In genomic region chr22:23242473-23243001, GRCh38 we compare ENCODE assay signal across 12 cellular contexts.
DNase-seq lines count a peak whose midpoint lies in the region; ATAC-seq and TF ChIP-seq lines count a peak whose summit lies in the region.
"Had no signal": no experiment of that assay in that cellular context is flagged by ENCODE, and none has a peak within 500 bp of the region (broad histone marks: within the 10 kb centered on the region; RNA-seq: fewer than 3 reads in every experiment).

No MANE protein-coding gene starts in this region.

- H3K27ac Mint-ChIP-seq in activated CD4-positive, alpha-beta T cell treated with anti-CD3 and anti-CD28 coated beads, Interleukin-2, amount 10 ng/mL, durations not matched to agents 24 days and 14 days, result peak overlapping the region; percentile 86
- peak overlapping the region; percentile 81 for H3K27ac Mint-ChIP-seq in activated CD8-positive, alpha-beta T cell treated with anti-CD3 and anti-CD28 coated beads for 36 hours
- H3K27ac Mint-ChIP-seq in glutamatergic neuron (ENCODE audit: unreplicated experiment), result peak overlapping the region; percentile 72

- no peak for TF ChIP-seq CTCF in activated CD8-positive, alpha-beta T cell treated with anti-CD3 and anti-CD28 coated beads for 36 hours (IDR thresholded peaks at IDR 0.05)
- TF ChIP-seq CTCF in glutamatergic neuron (IDR thresholded peaks at IDR 0.05; ENCODE audit: partially characterized antibody, unreplicated experiment) (no peak), coronary artery (IDR thresholded peaks at IDR 0.05) (no peak)

- no peaks in the 10 kb centered on the region for H3K9me3 Mint-ChIP-seq in activated CD4-positive, alpha-beta T cell treated with anti-CD3 and anti-CD28 coated beads, Interleukin-2, amount 10 ng/mL, durations not matched to agents 24 days and 14 days
- no peaks in the 10 kb centered on the region for H3K9me3 Mint-ChIP-seq in activated CD8-positive, alpha-beta T cell treated with anti-CD3 and anti-CD28 coated beads for 36 hours
- H3K9me3 Mint-ChIP-seq in glutamatergic neuron (ENCODE audit: unreplicated experiment), result peaks cover 26% of the 10 kb centered on the region

- peak overlapping the region; percentile 66 for H3K4me3 Mint-ChIP-seq in activated CD4-positive, alpha-beta T cell treated with anti-CD3 and anti-CD28 coated beads, Interleukin-2, amount 10 ng/mL, durations not matched to agents 24 days and 14 days
- peak overlapping the region; percentile 65 for H3K4me3 Mint-ChIP-seq in activated CD8-positive, alpha-beta T cell treated with anti-CD3 and anti-CD28 coated beads for 36 hours
- H3K4me3 Mint-ChIP-seq in glutamatergic neuron (ENCODE audit: unreplicated experiment), result peak overlapping the region; percentile 73

- peaks cover 58% of the 10 kb centered on the region for H3K4me1 Mint-ChIP-seq in activated CD4-positive, alpha-beta T cell treated with anti-CD3 and anti-CD28 coated beads, Interleukin-2, amount 10 ng/mL, durations not matched to agents 24 days and 14 days
- H3K4me1 Mint-ChIP-seq in activated CD8-positive, alpha-beta T cell treated with anti-CD3 and anti-CD28 coated beads for 36 hours (ENCODE audit: low read depth), result peaks cover 85% of the 10 kb centered on the region
- peaks cover 49% of the 10 kb centered on the region for H3K4me1 Mint-ChIP-seq in glutamatergic neuron (ENCODE audit: low read depth, unreplicated experiment)

- peak; percentile 72 for DNase-seq in activated CD4-positive, alpha-beta T cell treated with anti-CD3 and anti-CD28 coated beads, Interleukin-2, amount 10 ng/mL, durations not matched to agents 24 days and 14 days
- DNase-seq in activated CD4-positive, alpha-beta T cell treated with anti-CD3 and anti-CD28 coated beads, Interleukin-2, amount 50 U/mL, for 1 hour, result no peak
- DNase-seq in activated CD8-positive, alpha-beta T cell treated with anti-CD3 and anti-CD28 coated beads for 36 hours, result peak; percentile 24
- no peak for DNase-seq in glutamatergic neuron
- DNase-seq in retina, result peak; percentile 70
- no peak for DNase-seq in coronary artery (ENCODE audit: low spot score)
- no peak for DNase-seq in ureter (ENCODE audit: low spot score)
- DNase-seq: NCI-H2029, SHP77 treated with DMSO at 0.1 percent for 48 hours, upper lobe of right lung had no signal

- no peak for ATAC-seq in activated CD8-positive, alpha-beta T cell treated with anti-CD3 and anti-CD28 coated beads for 36 hours
- ATAC-seq in GM21515 (IDR thresholded peaks at IDR 0.05; ENCODE audit: unreplicated experiment), result no peak
- ATAC-seq: A549, upper lobe of right lung had no signal

- H3K4me3 ChIP-seq in coronary artery, result no peak overlapping the region
- H3K4me3 ChIP-seq: A549, upper lobe of right lung had no signal

- H3K27me3 Mint-ChIP-seq in activated CD4-positive, alpha-beta T cell treated with anti-CD3 and anti-CD28 coated beads, Interleukin-2, amount 10 ng/mL, durations not matched to agents 24 days and 14 days, result no peaks in the 10 kb centered on the region
- H3K27me3 Mint-ChIP-seq in activated CD8-positive, alpha-beta T cell treated with anti-CD3 and anti-CD28 coated beads for 36 hours, result no peaks in the 10 kb centered on the region
- peaks cover 28% of the 10 kb centered on the region for H3K27me3 Mint-ChIP-seq in glutamatergic neuron (ENCODE audit: unreplicated experiment)

- intact Hi-C loops in activated CD4-positive, alpha-beta T cell treated with anti-CD3 and anti-CD28 coated beads, Interleukin-2, amount 10 ng/mL, durations not matched to agents 24 days and 14 days (cut with micrococcal nuclease), result no loop called here
- intact Hi-C loops in activated CD8-positive, alpha-beta T cell treated with anti-CD3 and anti-CD28 coated beads for 36 hours (cut with micrococcal nuclease), result no loop called here

- POLR2A ChIA-PET in activated CD8-positive, alpha-beta T cell treated with anti-CD3 and anti-CD28 coated beads for 36 hours (lab: Charles Lee), result interaction anchor here (0.9 to 2.1 kb wide), 8 partner anchors 8 to 60 kb away, joined by 3 to 12 read pairs (median 4); no protein-coding TSS in a partner anchor

- H3K27ac ChIP-seq in coronary artery, result no peak overlapping the region
- H3K27ac ChIP-seq: A549, upper lobe of right lung had no signal

- H3K36me3 Mint-ChIP-seq in activated CD4-positive, alpha-beta T cell treated with anti-CD3 and anti-CD28 coated beads, Interleukin-2, amount 10 ng/mL, durations not matched to agents 24 days and 14 days (ENCODE audit: low read depth), result peaks cover 12% of the 10 kb centered on the region
- H3K36me3 Mint-ChIP-seq in activated CD8-positive, alpha-beta T cell treated with anti-CD3 and anti-CD28 coated beads for 36 hours (ENCODE audit: low read depth), result peaks cover 15% of the 10 kb centered on the region
- H3K36me3 Mint-ChIP-seq in glutamatergic neuron (ENCODE audit: unreplicated experiment), result no peaks in the 10 kb centered on the region

- CTCF ChIA-PET in activated CD8-positive, alpha-beta T cell treated with anti-CD3 and anti-CD28 coated beads for 36 hours (lab: Charles Lee), result interaction anchor here (0.7 to 2.8 kb wide), 9 partner anchors 9 to 66 kb away, joined by 3 to 22 read pairs (median 6); no protein-coding TSS in a partner anchor

Comparison
In these comparisons a context has a peak if more than half of its experiments do, and no peak if none do; other contexts are left out.
1. DNase-seq: peak in activated CD4-positive, alpha-beta T cell treated with anti-CD3 and anti-CD28 coated beads, Interleukin-2, amount 10 ng/mL, durations not matched to agents 24 days and 14 days (single experiment), activated CD8-positive, alpha-beta T cell treated with anti-CD3 and anti-CD28 coated beads for 36 hours (single experiment) and retina (single experiment); none in activated CD4-positive, alpha-beta T cell treated with anti-CD3 and anti-CD28 coated beads, Interleukin-2, amount 50 U/mL, for 1 hour (single experiment), glutamatergic neuron (single experiment), coronary artery (single experiment) and ureter (single experiment).
2. Peak in every context shown above with its lines, with median percentiles within 50 percentile points of each other: H3K27ac Mint-ChIP-seq and H3K4me3 Mint-ChIP-seq.